In the genomic region with DNA sequence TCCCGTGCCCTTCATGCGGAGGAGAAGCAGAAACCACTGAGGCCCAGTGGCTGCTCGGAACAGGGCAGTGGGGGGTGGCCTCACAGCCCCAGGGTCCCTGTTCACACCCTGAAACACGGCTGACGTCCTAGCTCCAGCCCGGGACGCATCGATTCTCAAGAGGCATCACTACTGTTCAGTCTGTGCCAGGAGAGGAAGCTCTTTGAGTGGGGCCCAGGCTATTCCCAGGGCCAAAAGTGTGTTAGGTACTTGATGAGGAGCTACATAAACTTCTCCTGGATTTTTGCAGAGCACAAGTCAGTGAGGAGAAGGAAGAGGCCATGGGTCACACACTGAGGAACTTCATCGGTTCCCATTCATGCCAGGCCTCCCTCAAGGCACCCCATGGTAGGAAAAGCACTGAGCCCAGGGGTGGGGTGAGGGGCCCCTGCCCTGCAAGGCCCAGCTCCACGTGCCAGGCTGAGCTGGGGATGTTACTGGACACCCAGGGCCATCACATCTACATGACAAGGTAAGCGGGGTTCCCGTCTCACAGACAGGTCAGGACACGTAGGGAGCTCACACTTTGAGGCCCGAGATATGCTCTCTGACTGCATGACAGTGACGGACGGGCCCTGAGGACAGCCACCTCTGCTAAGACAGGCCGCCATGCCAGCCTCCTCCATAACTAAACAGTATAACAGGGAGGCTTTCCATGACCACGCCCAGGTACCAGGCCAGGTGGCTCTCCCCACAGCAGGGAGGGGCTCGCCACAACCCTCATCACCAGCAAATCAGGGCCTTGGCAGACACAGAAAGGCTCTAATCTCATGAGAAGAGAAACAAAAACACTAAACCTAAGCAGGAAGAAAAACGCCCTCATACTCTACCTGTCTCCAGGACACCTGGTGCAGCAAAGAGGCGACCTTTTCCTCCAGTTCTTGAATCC, we compare ENCODE assay signal across 15 cellular contexts. TPM values are rescaled to one million over a fixed set of nuclear protein-coding genes. Genes with fewer than 3 reads are reported as not detected.
DNase-seq lines count a peak whose midpoint lies in the region; ATAC-seq and TF ChIP-seq lines count a peak whose summit lies in the region.
"Had no signal": no experiment of that assay in that cellular context is flagged by ENCODE, and none has a peak within 500 bp of the region (broad histone marks: within the 10 kb centered on the region; RNA-seq: fewer than 3 reads in every experiment).

No MANE protein-coding gene starts in this region.

- H3K4me1 Mint-ChIP-seq in activated CD8-positive, alpha-beta T cell treated with anti-CD3 and anti-CD28 coated beads for 36 hours (ENCODE audit: low read depth), result peaks cover 42% of the 10 kb centered on the region
- peaks cover 29% of the 10 kb centered on the region for H3K4me1 Mint-ChIP-seq in activated CD8-positive, alpha-beta T cell treated with anti-CD3 and anti-CD28 coated beads, Interleukin-2, amount 10 ng/mL, durations not matched to agents 7 days and 5 days (ENCODE audit: low read depth)
- H3K4me1 Mint-ChIP-seq: endodermal cell had no signal

- H3K27me3 Mint-ChIP-seq in activated CD8-positive, alpha-beta T cell treated with anti-CD3 and anti-CD28 coated beads for 36 hours, result no peaks in the 10 kb centered on the region
- no peaks in the 10 kb centered on the region for H3K27me3 Mint-ChIP-seq in activated CD8-positive, alpha-beta T cell treated with anti-CD3 and anti-CD28 coated beads, Interleukin-2, amount 10 ng/mL, durations not matched to agents 7 days and 5 days (ENCODE audit: low read depth)
- H3K27me3 Mint-ChIP-seq: stimulated activated naive CD8-positive, alpha-beta T cell treated with anti-CD3 and anti-CD28 coated beads, Interleukin-15, amount 100 ng/mL, for 72 hours had no signal

- no peaks in the 10 kb centered on the region for H3K9me3 Mint-ChIP-seq in activated CD8-positive, alpha-beta T cell treated with anti-CD3 and anti-CD28 coated beads for 36 hours
- H3K9me3 Mint-ChIP-seq in activated CD8-positive, alpha-beta T cell treated with anti-CD3 and anti-CD28 coated beads, Interleukin-2, amount 10 ng/mL, durations not matched to agents 7 days and 5 days (ENCODE audit: insufficient read depth), result no peaks in the 10 kb centered on the region
- H3K9me3 Mint-ChIP-seq: endodermal cell; stimulated activated naive CD8-positive, alpha-beta T cell treated with anti-CD3 and anti-CD28 coated beads, Interleukin-15, amount 100 ng/mL, for 72 hours had no signal

- H3K4me1 ChIP-seq in esophagus (ENCODE audit: control insufficient read depth in 2 of 2, insufficient read depth in 2 of 2, low read length in 1 of 2) (peaks cover 13 to 28% of the 10 kb centered on the region in 2 donors), thymus (ENCODE audit: control insufficient read depth, insufficient read depth, low read length) (no peaks in the 10 kb centered on the region)

- no peaks in the 10 kb centered on the region for H3K27me3 ChIP-seq in esophagus (ENCODE audit: control insufficient read depth in 1 of 2, insufficient read depth in 2 of 2, low read length in 2 of 2)
- H3K27me3 ChIP-seq in thymus (ENCODE audit: control insufficient read depth, insufficient read depth), result no peaks in the 10 kb centered on the region

- intact Hi-C loops in activated CD8-positive, alpha-beta T cell treated with anti-CD3 and anti-CD28 coated beads for 36 hours (cut with micrococcal nuclease), result no loop called here

- H3K36me3 ChIP-seq in esophagus (ENCODE audit: control insufficient read depth in 2 of 2, insufficient read depth in 2 of 2, low read length in 1 of 2) (peaks cover 21 to 43% of the 10 kb centered on the region in 2 donors), thymus (ENCODE audit: control insufficient read depth, insufficient read depth) (peaks cover 60% of the 10 kb centered on the region)

- H3K9me3 ChIP-seq in esophagus (ENCODE audit: control insufficient read depth in 2 of 2, insufficient read depth in 1 of 2, low read depth in 1 of 2, low read length in 1 of 2), result peaks cover 0 to under 1% of the 10 kb centered on the region in 2 donors
- H3K9me3 ChIP-seq in thymus (ENCODE audit: control insufficient read depth), result no peaks in the 10 kb centered on the region

- no peak overlapping the region for H3K4me3 ChIP-seq in esophagus (ENCODE audit: low read depth in 1 of 2, low read length in 2 of 2)
- H3K4me3 ChIP-seq in thymus (ENCODE audit: low read length), result no peak overlapping the region

- H3K36me3 Mint-ChIP-seq in activated CD8-positive, alpha-beta T cell treated with anti-CD3 and anti-CD28 coated beads for 36 hours (ENCODE audit: low read depth), result peaks cover 50% of the 10 kb centered on the region
- H3K36me3 Mint-ChIP-seq in activated CD8-positive, alpha-beta T cell treated with anti-CD3 and anti-CD28 coated beads, Interleukin-2, amount 10 ng/mL, durations not matched to agents 7 days and 5 days (ENCODE audit: low read depth), result peaks cover 54% of the 10 kb centered on the region

- TF ChIP-seq CTCF in activated CD8-positive, alpha-beta T cell treated with anti-CD3 and anti-CD28 coated beads for 36 hours (IDR thresholded peaks at IDR 0.05), result no peak

- H3K27ac ChIP-seq in esophagus (ENCODE audit: low read depth in 2 of 2, low read length in 1 of 2) (peak overlapping the region; percentile 51 to 87), thymus (ENCODE audit: low read depth) (peak overlapping the region; percentile 37)

- CTCF ChIA-PET in activated CD8-positive, alpha-beta T cell treated with anti-CD3 and anti-CD28 coated beads for 36 hours (lab: Charles Lee), result no interaction called here
- CTCF ChIA-PET in activated CD8-positive, alpha-beta T cell treated with anti-CD3 and anti-CD28 coated beads, Interleukin-2, amount 10 ng/mL, durations not matched to agents 7 days and 5 days (lab: Charles Lee), result no interaction called here

- 72 to 78% methylated on average over 21 of the region's 21 CpGs for WGBS in esophagus, 2 donors
- 94% methylated on average over 21 of the region's 21 CpGs for WGBS in thymus

- no peak for DNase-seq in activated CD8-positive, alpha-beta T cell treated with anti-CD3 and anti-CD28 coated beads for 36 hours
- no peak for DNase-seq in activated CD8-positive, alpha-beta T cell treated with anti-CD3 and anti-CD28 coated beads, Interleukin-2, amount 10 ng/mL, durations not matched to agents 7 days and 5 days
- DNase-seq in NCI-H510A (lab: John Stamatoyannopoulos, UW) (peak; percentile 24), cerebellar cortex (ENCODE audit: low spot score) (no peak)
- no peak for DNase-seq in stimulated activated CD4-positive, alpha-beta T cell treated with anti-CD3 and anti-CD28 coated beads, Interleukin-2, amount 100 ng/mL, for 48 hours
- DNase-seq: EL; endodermal cell; mesendoderm; NCI-H1694; NCI-H82; occipital lobe; stimulated activated naive CD8-positive, alpha-beta T cell treated with anti-CD3 and anti-CD28 coated beads, Interleukin-15, amount 100 ng/mL, for 72 hours had no signal

- H3K4me3 Mint-ChIP-seq in activated CD8-positive, alpha-beta T cell treated with anti-CD3 and anti-CD28 coated beads for 36 hours, result no peak overlapping the region
- H3K4me3 Mint-ChIP-seq in activated CD8-positive, alpha-beta T cell treated with anti-CD3 and anti-CD28 coated beads, Interleukin-2, amount 10 ng/mL, durations not matched to agents 7 days and 5 days, result no peak overlapping the region
- H3K4me3 Mint-ChIP-seq: endodermal cell; stimulated activated naive CD8-positive, alpha-beta T cell treated with anti-CD3 and anti-CD28 coated beads, Interleukin-15, amount 100 ng/mL, for 72 hours had no signal

- POLR2A ChIA-PET in activated CD8-positive, alpha-beta T cell treated with anti-CD3 and anti-CD28 coated beads for 36 hours (lab: Charles Lee), result interaction anchor here (1.2 to 1.5 kb wide), 2 partner anchors 16 to 20 kb away, joined by 3 read pairs; no protein-coding TSS in a partner anchor
- POLR2A ChIA-PET in activated CD8-positive, alpha-beta T cell treated with anti-CD3 and anti-CD28 coated beads, Interleukin-2, amount 10 ng/mL, durations not matched to agents 7 days and 5 days (lab: Charles Lee), result interaction anchor here (0.6 kb wide), 1 partner anchor 97 kb away, joined by 4 read pairs; no protein-coding TSS in a partner anchor

- H3K27ac Mint-ChIP-seq in activated CD8-positive, alpha-beta T cell treated with anti-CD3 and anti-CD28 coated beads for 36 hours, result peak overlapping the region; percentile 55
- no peak overlapping the region for H3K27ac Mint-ChIP-seq in activated CD8-positive, alpha-beta T cell treated with anti-CD3 and anti-CD28 coated beads, Interleukin-2, amount 10 ng/mL, durations not matched to agents 7 days and 5 days
- H3K27ac Mint-ChIP-seq: endodermal cell had no signal

- ATAC-seq in activated CD8-positive, alpha-beta T cell treated with anti-CD3 and anti-CD28 coated beads for 36 hours, result no peak
- no peak for ATAC-seq in activated CD8-positive, alpha-beta T cell treated with anti-CD3 and anti-CD28 coated beads, Interleukin-2, amount 10 ng/mL, durations not matched to agents 7 days and 5 days
- no peak for ATAC-seq in GM21515 (IDR thresholded peaks at IDR 0.05; ENCODE audit: unreplicated experiment)
- ATAC-seq: stimulated activated naive CD8-positive, alpha-beta T cell treated with anti-CD3 and anti-CD28 coated beads, Interleukin-15, amount 100 ng/mL, for 72 hours had no signal

RNA-seq across cellular contexts. Expression of gene TNIP2, which starts 12.4 kb away (rescaled TPM):
- 10 to 100 TPM; 46.1 to 48.1 TPM for total RNA-seq in activated CD8-positive, alpha-beta T cell treated with anti-CD3 and anti-CD28 coated beads for 36 hours
- total RNA-seq in activated CD8-positive, alpha-beta T cell treated with anti-CD3 and anti-CD28 coated beads, Interleukin-2, amount 10 ng/mL, durations not matched to agents 7 days and 5 days, result 10 to 100 TPM; 42.3 to 44.3 TPM
- 10 to 100 TPM; 29.3 to 29.7 TPM for polyA plus RNA-seq in esophagus
- polyA plus RNA-seq in thymus, result 41.8 TPM

RNA-seq across cellular contexts. Expression of gene SH3BP2, which starts 49.1 kb away (rescaled TPM):
- 10 to 100 TPM; 54.8 to 59.0 TPM for total RNA-seq in activated CD8-positive, alpha-beta T cell treated with anti-CD3 and anti-CD28 coated beads for 36 hours
- 10 to 100 TPM; 88.2 to 93.0 TPM for total RNA-seq in activated CD8-positive, alpha-beta T cell treated with anti-CD3 and anti-CD28 coated beads, Interleukin-2, amount 10 ng/mL, durations not matched to agents 7 days and 5 days
- polyA plus RNA-seq in esophagus (10 to 100 TPM; 14.3 to 45.1 TPM), thymus (43.9 TPM)
